1 cellular context compared by ENCODE assay signal in the genomic region with DNA sequence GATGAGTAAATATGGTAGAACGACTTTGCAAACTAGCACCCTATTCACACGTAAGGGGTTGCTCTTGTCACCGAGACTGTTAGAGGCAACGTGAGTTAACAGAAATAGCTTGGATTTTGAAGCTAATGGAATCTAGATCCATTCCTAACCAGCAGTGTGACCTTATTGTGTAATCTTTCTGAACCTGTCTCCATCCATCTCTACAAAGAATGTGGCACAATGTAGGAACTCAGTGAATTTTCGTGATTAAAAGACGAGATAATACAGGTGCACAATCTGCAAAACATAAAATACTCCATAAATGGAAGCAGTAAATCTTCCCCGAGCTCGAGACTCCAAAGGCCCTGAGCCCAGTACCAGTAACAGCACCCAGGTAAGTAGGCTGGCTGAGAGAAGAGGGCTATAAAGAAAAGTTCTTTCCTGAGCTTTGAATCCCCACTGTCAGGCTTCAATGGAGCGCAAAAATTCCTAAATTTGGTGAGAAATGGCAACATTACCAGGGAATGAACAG.
TF ChIP-seq lines count a peak whose summit lies in the region.

No MANE protein-coding gene starts in this region.

TF ChIP-seq in liver, 16 proteins besides CTCF, POLR2A, EP300 and RAD21 (continued from another document):
- TF ChIP-seq, protein P1, sequence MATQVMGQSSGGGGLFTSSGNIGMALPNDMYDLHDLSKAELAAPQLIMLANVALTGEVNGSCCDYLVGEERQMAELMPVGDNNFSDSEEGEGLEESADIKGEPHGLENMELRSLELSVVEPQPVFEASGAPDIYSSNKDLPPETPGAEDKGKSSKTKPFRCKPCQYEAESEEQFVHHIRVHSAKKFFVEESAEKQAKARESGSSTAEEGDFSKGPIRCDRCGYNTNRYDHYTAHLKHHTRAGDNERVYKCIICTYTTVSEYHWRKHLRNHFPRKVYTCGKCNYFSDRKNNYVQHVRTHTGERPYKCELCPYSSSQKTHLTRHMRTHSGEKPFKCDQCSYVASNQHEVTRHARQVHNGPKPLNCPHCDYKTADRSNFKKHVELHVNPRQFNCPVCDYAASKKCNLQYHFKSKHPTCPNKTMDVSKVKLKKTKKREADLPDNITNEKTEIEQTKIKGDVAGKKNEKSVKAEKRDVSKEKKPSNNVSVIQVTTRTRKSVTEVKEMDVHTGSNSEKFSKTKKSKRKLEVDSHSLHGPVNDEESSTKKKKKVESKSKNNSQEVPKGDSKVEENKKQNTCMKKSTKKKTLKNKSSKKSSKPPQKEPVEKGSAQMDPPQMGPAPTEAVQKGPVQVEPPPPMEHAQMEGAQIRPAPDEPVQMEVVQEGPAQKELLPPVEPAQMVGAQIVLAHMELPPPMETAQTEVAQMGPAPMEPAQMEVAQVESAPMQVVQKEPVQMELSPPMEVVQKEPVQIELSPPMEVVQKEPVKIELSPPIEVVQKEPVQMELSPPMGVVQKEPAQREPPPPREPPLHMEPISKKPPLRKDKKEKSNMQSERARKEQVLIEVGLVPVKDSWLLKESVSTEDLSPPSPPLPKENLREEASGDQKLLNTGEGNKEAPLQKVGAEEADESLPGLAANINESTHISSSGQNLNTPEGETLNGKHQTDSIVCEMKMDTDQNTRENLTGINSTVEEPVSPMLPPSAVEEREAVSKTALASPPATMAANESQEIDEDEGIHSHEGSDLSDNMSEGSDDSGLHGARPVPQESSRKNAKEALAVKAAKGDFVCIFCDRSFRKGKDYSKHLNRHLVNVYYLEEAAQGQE (IDR thresholded peaks at IDR 0.05), result no peak
- TF ChIP-seq GABPA (IDR thresholded peaks at IDR 0.05 in 1 of 2, conservative IDR thresholded peaks at IDR 0.05 in 1 of 2) (no peak), FOXA2 (IDR thresholded peaks at IDR 0.05) (no peak)
